In genomic region chr2:9162841-9163240, GRCh38 we compare ENCODE assay signal across 21 cellular contexts. TPM values are rescaled to one million over a fixed set of nuclear protein-coding genes. Genes with fewer than 3 reads are reported as not detected.
DNase-seq lines count a peak whose midpoint lies in the region; ATAC-seq, FAIRE-seq and TF ChIP-seq lines count a peak whose summit lies in the region.
"Had no signal": no experiment of that assay in that cellular context is flagged by ENCODE, and none has a peak within 500 bp of the region (broad histone marks: within the 10 kb centered on the region; RNA-seq: fewer than 3 reads in every experiment).

No MANE protein-coding gene starts in this region.

- WGBS in SK-N-SH (ENCODE audit: low lambda C conversion rate), result 94% methylated on average over 11 of the region's 11 CpGs
- 86 to 89% methylated on average over 11 of the region's 11 CpGs for WGBS in thyroid gland, 2 donors

- DNase-seq in SK-N-SH (no peak), ascending aorta (ENCODE audit: low spot score in 2 of 2) (no peak), keratinocyte (ENCODE audit: low read depth, low spot score) (no peak), thyroid gland (no peak), NCI-H1694 treated with DMSO at 0.1 percent for 48 hours (lab: John Stamatoyannopoulos, UW) (no peak), NCI-H2196 (lab: John Stamatoyannopoulos, UW; ENCODE audit: unreplicated experiment) (no peak), cerebellar nuclear complex (lab: John Stamatoyannopoulos, UW) (no peak)
- DNase-seq: CD8-positive, alpha-beta memory T cell; DMS79; GOT3; MM.1S; NCI-H1092 treated with DMSO at 0.1 percent for 48 hours; NCI-H2227 treated with DMSO at 0.1 percent for 48 hours; NCI-H524 treated with DMSO at 0.1 percent for 48 hours; Peyer's patch; SHP77 treated with DMSO at 0.1 percent for 48 hours had no signal

- H2AFZ ChIP-seq in SK-N-SH (ENCODE audit: low read depth), result peak overlapping the region; percentile 27; the same call in 1 of the 2 replicates
- H2AFZ ChIP-seq in keratinocyte (ENCODE audit: control insufficient read depth, low read length), result no peak overlapping the region

- dilution Hi-C loops in keratinocyte (cut with MboI; ENCODE audit: extremely low pct_ligation_motif_present, low sequenced_read_pairs), result no loop called here

- H3F3A ChIP-seq in SK-N-SH (replicated peaks; ENCODE audit: insufficient read depth), result peaks cover 9% of the 10 kb centered on the region

- no peak for FAIRE-seq in keratinocyte (lab: Jason Lieb, UNC)
- FAIRE-seq: D721Med had no signal

- ATAC-seq in SK-N-SH treated with all-trans-retinoic acid at 6 μM for 48 hours, result no peak

- H3K79me2 ChIP-seq in SK-N-SH (ENCODE audit: insufficient read depth) (no peaks in the 10 kb centered on the region), keratinocyte (ENCODE audit: control insufficient read depth, insufficient read depth, low read length) (no peaks in the 10 kb centered on the region)

- H3K27me3 ChIP-seq in SK-N-SH (ENCODE audit: insufficient read depth) (no peaks in the 10 kb centered on the region), ascending aorta (no peaks in the 10 kb centered on the region), keratinocyte (ENCODE audit: control insufficient read depth, extremely low read depth, insufficient read depth, low read length) (no peaks in the 10 kb centered on the region), thyroid gland (no peaks in the 10 kb centered on the region)
- H3K27me3 ChIP-seq: BLaER1 treated with 17β-estradiol and CSF1 and Interleukin-3, amounts not matched to agents 10 nM and 100 nM; Peyer's patch had no signal

- H3K4me1 ChIP-seq in SK-N-SH (ENCODE audit: control insufficient read depth in 1 of 2, insufficient read depth in 2 of 2, low read depth in 1 of 2, low read length in 1 of 2) (peaks cover 13% of the 10 kb centered on the region in 2 experiments; a peak in 2 of 4 replicates), ascending aorta (peaks cover 13 to 18% of the 10 kb centered on the region in 2 donors), keratinocyte (ENCODE audit: control insufficient read depth, extremely low read depth, insufficient read depth, low read length) (peaks cover 31% of the 10 kb centered on the region), thyroid gland (peaks cover 27 to 40% of the 10 kb centered on the region in 2 donors)
- H3K4me1 ChIP-seq: Peyer's patch had no signal

- H3K36me3 ChIP-seq in SK-N-SH (replicated peaks in 1 of 2; ENCODE audit: control insufficient read depth in 1 of 2, insufficient read depth in 2 of 2, low read length in 1 of 2) (no peaks in the 10 kb centered on the region), ascending aorta (no peaks in the 10 kb centered on the region), keratinocyte (ENCODE audit: control insufficient read depth in 2 of 2, extremely low read depth in 1 of 2, insufficient read depth in 2 of 2, low read length in 2 of 2) (no peaks in the 10 kb centered on the region), thyroid gland (no peaks in the 10 kb centered on the region)
- H3K36me3 ChIP-seq: BLaER1 treated with 17β-estradiol and CSF1 and Interleukin-3, amounts not matched to agents 10 nM and 100 nM; Peyer's patch had no signal

- H3K9me1 ChIP-seq in keratinocyte (ENCODE audit: control insufficient read depth, extremely low read depth, insufficient read depth, low read length), result no peaks in the 10 kb centered on the region

- TF ChIP-seq RAD21 in SK-N-SH (IDR thresholded peaks at IDR 0.05; ENCODE audit: low read length), result no peak

- H3K4me3 ChIP-seq in SK-N-SH (ENCODE audit: low read depth in 2 of 2, low read length in 1 of 2) (no peak overlapping the region), ascending aorta (no peak overlapping the region), keratinocyte (ENCODE audit: control insufficient read depth in 2 of 3, extremely low read depth in 1 of 3, insufficient read depth in 2 of 3, low read depth in 1 of 3, low read length in 3 of 3) (peak overlapping the region in 1 of 3 experiments; percentile 38), thyroid gland (replicated peaks in 1 of 3) (no peak overlapping the region)
- H3K4me3 ChIP-seq: BLaER1 treated with 17β-estradiol and CSF1 and Interleukin-3, amounts not matched to agents 10 nM and 100 nM; Peyer's patch had no signal

- POLR2A ChIA-PET in SK-N-SH (lab: Yijun Ruan, JAX), result interaction anchor here (0.7 kb wide), 2 partner anchors 60 to 129 kb away, joined by 3 to 6 read pairs; no protein-coding TSS in a partner anchor

- peak overlapping the region in 1 of 2 experiments; percentile 41; a peak in 2 of 4 replicates for H3K27ac ChIP-seq in SK-N-SH (ENCODE audit: low read depth in 2 of 2, low read length in 1 of 2)
- H3K27ac ChIP-seq in ascending aorta, result peak overlapping the region; percentile 74 to 81
- peak overlapping the region; percentile 67 for H3K27ac ChIP-seq in keratinocyte (ENCODE audit: control insufficient read depth, insufficient read depth, low read length)
- H3K27ac ChIP-seq in thyroid gland, result peak overlapping the region in 2 of 3 donors; percentile 71 to 89
- H3K27ac ChIP-seq: 22Rv1; BLaER1 treated with 17β-estradiol and CSF1 and Interleukin-3, amounts not matched to agents 10 nM and 100 nM; KMS-11; Peyer's patch had no signal

- TF ChIP-seq CTCF in SK-N-SH (IDR thresholded peaks at IDR 0.05) (no peak), ascending aorta (IDR thresholded peaks at IDR 0.05) (no peak), keratinocyte (optimal IDR thresholded peaks at IDR 0.05 in 1 of 3, IDR thresholded peaks at IDR 0.05 in 1 of 3, conservative IDR thresholded peaks at IDR 0.05 in 1 of 3; ENCODE audit: extremely low read depth in 1 of 3, insufficient read depth in 2 of 3, low read length in 3 of 3) (no peak), thyroid gland (IDR thresholded peaks at IDR 0.05) (no peak)

- H3K9ac ChIP-seq in SK-N-SH (no peak overlapping the region), keratinocyte (ENCODE audit: control insufficient read depth, extremely low read depth, insufficient read depth, low read length) (peak overlapping the region; percentile 51)
- H3K9ac ChIP-seq: BLaER1 treated with 17β-estradiol and CSF1 and Interleukin-3, amounts not matched to agents 10 nM and 100 nM; KMS-11 had no signal

- TF ChIP-seq EP300 in SK-N-SH (IDR thresholded peaks at IDR 0.05; ENCODE audit: borderline replicate concordance in 1 of 2, low read depth in 1 of 2, low read length in 1 of 2), result no peak

- H4K20me1 ChIP-seq in SK-N-SH (ENCODE audit: insufficient read depth), result no peaks in the 10 kb centered on the region
- no peaks in the 10 kb centered on the region for H4K20me1 ChIP-seq in keratinocyte (ENCODE audit: control insufficient read depth, extremely low read depth, insufficient read depth, low read length)
- H4K20me1 ChIP-seq: BLaER1 treated with 17β-estradiol and CSF1 and Interleukin-3, amounts not matched to agents 10 nM and 100 nM had no signal

- H3K4me2 ChIP-seq in SK-N-SH, result 0 out of 2 replicates have a peak overlapping the region, but pooled peaks have one; percentile 19
- peak overlapping the region; percentile 74 for H3K4me2 ChIP-seq in keratinocyte (ENCODE audit: control insufficient read depth, extremely low read depth, insufficient read depth, low read depth, low read length)
- H3K4me2 ChIP-seq: BLaER1 treated with 17β-estradiol and CSF1 and Interleukin-3, amounts not matched to agents 10 nM and 100 nM; KMS-11 had no signal

- no peak for TF ChIP-seq POLR2A in thyroid gland (IDR thresholded peaks at IDR 0.05)

- CTCF ChIA-PET in SK-N-SH (lab: Yijun Ruan, JAX), result interaction anchor here (0.6 to 1.8 kb wide), 7 partner anchors 12 to 265 kb away, joined by 3 to 5 read pairs (median 4); no protein-coding TSS in a partner anchor

- intact Hi-C loops in ascending aorta (cut with DNase I) (loop anchor here (1.0 to 5.0 kb wide), 2 partner anchors 28 to 44 kb away; partner anchors contain the start of gene ASAP2), thyroid gland (cut with DNase I) (no loop called here)

- H3K9me3 ChIP-seq in SK-N-SH, result no peaks in the 10 kb centered on the region
- no peaks in the 10 kb centered on the region for H3K9me3 ChIP-seq in ascending aorta
- H3K9me3 ChIP-seq in keratinocyte (ENCODE audit: control insufficient read depth, low read depth, low read length), result no peaks in the 10 kb centered on the region
- H3K9me3 ChIP-seq in thyroid gland, result no peaks in the 10 kb centered on the region
- H3K9me3 ChIP-seq: BLaER1 treated with 17β-estradiol and CSF1 and Interleukin-3, amounts not matched to agents 10 nM and 100 nM; Peyer's patch had no signal

- no peaks in the 10 kb centered on the region for H3K9me2 ChIP-seq in SK-N-SH

TF ChIP-seq in SK-N-SH, 30 proteins besides CTCF, POLR2A, EP300 and RAD21 (continues in another document):
- TF ChIP-seq FOSL2 (IDR thresholded peaks at IDR 0.05; ENCODE audit: borderline replicate concordance, low read depth), result no peak
- TF ChIP-seq NRF1 (IDR thresholded peaks at IDR 0.05; ENCODE audit: low read depth, low read length), result no peak
- no peak for TF ChIP-seq FOXM1 (IDR thresholded peaks at IDR 0.05; ENCODE audit: low read depth)
- TF ChIP-seq RCOR1 (IDR thresholded peaks at IDR 0.05; ENCODE audit: low read length), result no peak

TF ChIP-seq in SK-N-SH treated with all-trans-retinoic acid at 6 μM for 48 hours, 23 proteins besides CTCF, POLR2A, EP300 and RAD21:
- no peak for TF ChIP-seq SNAI2 (CRISPR knock-in tag; IDR thresholded peaks at IDR 0.05)
- TF ChIP-seq CSRNP3 (CRISPR knock-in tag; IDR thresholded peaks at IDR 0.05), result no peak

RNA-seq across cellular contexts. Expression of gene ASAP2, which starts 43.8 kb away (rescaled TPM):
- polyA plus RNA-seq in SK-N-SH (2012; rRNA removed) (37.9 and 41.4 TPM in 2 replicates), keratinocyte (30.7 to 59.6 TPM (median 54.2 TPM) in 3 replicates)
- 46.4 and 46.7 TPM in 2 replicates for polyA plus RNA-seq in SK-N-SH (2012; cell fraction: cytosol; rRNA removed)
- 60.7 and 79.4 TPM in 2 replicates for polyA plus RNA-seq in SK-N-SH (2012; cell fraction: nucleus; rRNA removed)
- total RNA-seq in ascending aorta (56.9 TPM), thyroid gland (10 to 100 TPM; 40.3 to 55.3 (median 47.3) TPM)
- 44.6 TPM for polyA plus RNA-seq in keratinocyte (2011; ENCODE audit: low read depth)
- polyA plus RNA-seq in keratinocyte (2011; cell fraction: cytosol; rRNA removed), result 37.2 and 58.2 TPM in 2 replicates
- 62.7 and 72.9 TPM in 2 replicates for polyA plus RNA-seq in keratinocyte (2011; cell fraction: nucleus; rRNA removed)
- polyA plus RNA-seq in keratinocyte (2012; ENCODE audit: low replicate concordance), result 21.4 and 42.3 TPM in 2 replicates
- polyA minus RNA-seq in keratinocyte, result 32.0 to 96.8 TPM (median 59.0 TPM) in 3 replicates
- 34.7 TPM for polyA minus RNA-seq in keratinocyte (2011; cell fraction: cytosol; rRNA and poly(A)+ RNA removed)
- polyA minus RNA-seq in keratinocyte (2011; cell fraction: nucleus; rRNA and poly(A)+ RNA removed), result 47.7 and 89.0 TPM in 2 replicates
- polyA plus RNA-seq: CD8-positive, alpha-beta memory T cell had no signal
